15 cellular contexts compared by ENCODE assay signal in genomic region chr3:127072221-127072771, GRCh38.
"Had no signal": no experiment of that assay in that cellular context is flagged by ENCODE, and none has a peak within 500 bp of the region (broad histone marks: within the 10 kb centered on the region; RNA-seq: fewer than 3 reads in every experiment).

No MANE protein-coding gene starts in this region.

- H3K27me3 ChIP-seq: adrenal gland had no signal

- H3K4me3 ChIP-seq: adrenal gland, esophagus muscularis mucosa, gastroesophageal sphincter, heart left ventricle, thoracic aorta had no signal

- DNase-seq: activated CD4-positive, alpha-beta T cell treated with anti-CD3 and anti-CD28 coated beads, Interleukin-2, amount 50 U/mL, for 4 hours; activated gamma-delta T cell treated with Interleukin-2 at 50 U/mL for 16 hours; activated T-cell treated with anti-CD3 and anti-CD28 coated beads, Interleukin-2, amount 50 U/mL, for 72 hours; adrenal gland; dermis blood vessel endothelial cell; effector memory CD4-positive, alpha-beta T cell; nucleus accumbens; small intestine; stimulated activated CD4-positive, alpha-beta T cell treated with anti-CD3 and anti-CD28 coated beads, Interleukin-4, amount 100 ng/mL, for 1 hour had no signal

- H3K4me1 ChIP-seq: adrenal gland had no signal

- ATAC-seq: activated naive CD4-positive, alpha-beta T cell treated with anti-CD3 and anti-CD28 coated beads, Interleukin-2, amount 50 U/mL, for 72 hours; activated T-cell treated with anti-CD3 and anti-CD28 coated beads, Interleukin-2, amount 50 U/mL, for 72 hours; gastroesophageal sphincter; heart left ventricle; naive thymus-derived CD8-positive, alpha-beta T cell had no signal

- H3K9me3 ChIP-seq: adrenal gland, esophagus muscularis mucosa, gastroesophageal sphincter, heart left ventricle, thoracic aorta had no signal

- H3K36me3 ChIP-seq: adrenal gland, esophagus muscularis mucosa, gastroesophageal sphincter, heart left ventricle, thoracic aorta had no signal

- H3K27ac ChIP-seq: adrenal gland, esophagus muscularis mucosa, gastroesophageal sphincter, heart left ventricle had no signal
